In genomic region chr1:19628879-19629278, GRCh38 we compare ENCODE assay signal across 1 cellular context.
TF ChIP-seq lines count a peak whose summit lies in the region.

No MANE protein-coding gene starts in this region.

TF ChIP-seq in GM23338, 12 proteins besides CTCF, POLR2A, EP300 and RAD21 (continued from another document):
- no peak for TF ChIP-seq ZNF462 (CRISPR knock-in tag; IDR thresholded peaks at IDR 0.05)
- TF ChIP-seq JUNB (IDR thresholded peaks at IDR 0.05; ENCODE audit: unreplicated experiment) = no peak
- no peak for TF ChIP-seq ZNF331 (CRISPR knock-in tag; IDR thresholded peaks at IDR 0.05; ENCODE audit: low read depth)
- TF ChIP-seq ZNF114 (CRISPR knock-in tag; IDR thresholded peaks at IDR 0.05) = no peak
- TF ChIP-seq POLR2AphosphoS5 (IDR thresholded peaks at IDR 0.05; ENCODE audit: low read depth) = no peak
- no peak for TF ChIP-seq REST (IDR thresholded peaks at IDR 0.05; ENCODE audit: unreplicated experiment)
- TF ChIP-seq NANOG (IDR thresholded peaks at IDR 0.05; ENCODE audit: borderline replicate concordance) = no peak
- no peak for TF ChIP-seq CREB1 (CRISPR knock-in tag; IDR thresholded peaks at IDR 0.05; ENCODE audit: low read depth)
